In the genomic region with DNA sequence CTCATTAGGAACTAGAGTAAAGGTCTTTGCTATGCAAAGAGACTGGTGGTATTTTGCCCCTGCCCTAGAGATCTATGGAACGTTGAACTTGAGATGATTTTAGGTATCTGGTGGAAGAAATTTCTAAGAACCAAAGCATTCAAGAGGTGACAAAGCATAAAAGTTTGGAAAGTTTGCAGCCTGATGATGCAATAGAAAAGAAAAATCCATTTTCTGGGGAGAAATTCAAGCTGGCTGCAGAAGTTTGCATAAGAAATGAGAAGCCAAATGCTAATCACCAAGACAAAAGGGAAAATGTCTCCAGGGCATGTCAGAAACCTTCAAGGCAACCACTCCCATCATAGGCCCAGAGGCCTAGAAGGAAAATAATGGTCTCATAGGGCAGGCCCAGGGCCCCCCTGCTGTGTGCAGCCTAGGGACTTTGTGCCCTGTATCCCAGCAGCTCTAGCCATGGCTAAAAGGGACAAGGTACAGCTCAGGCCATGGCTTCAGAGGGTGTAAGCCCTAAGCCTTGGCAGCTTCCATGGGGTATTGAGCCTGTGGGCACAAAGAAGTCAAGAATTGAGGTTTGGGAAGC, we compare ENCODE assay signal across 1 cellular context.
TF ChIP-seq lines count a peak whose summit lies in the region.

No MANE protein-coding gene starts in this region.

TF ChIP-seq in H1, 55 proteins besides CTCF, POLR2A, EP300 and RAD21:
- no peak for TF ChIP-seq YY1 (IDR thresholded peaks at IDR 0.05; ENCODE audit: low read depth, low read length)
- TF ChIP-seq CEBPB (IDR thresholded peaks at IDR 0.05; ENCODE audit: low read depth, low read length), result peak; percentile 74; the same call in 1 of the 2 replicates
TF ChIP-seq in H1: peak in this region for 1.
